In genomic region chr1:91026777-91027176, GRCh38 we compare ENCODE assay signal across 11 cellular contexts. TPM values are rescaled to one million over a fixed set of nuclear protein-coding genes. Genes with fewer than 3 reads are reported as not detected.
DNase-seq lines count a peak whose midpoint lies in the region; ATAC-seq, FAIRE-seq and TF ChIP-seq lines count a peak whose summit lies in the region.
"Had no signal": no experiment of that assay in that cellular context is flagged by ENCODE, and none has a peak within 500 bp of the region (broad histone marks: within the 10 kb centered on the region; RNA-seq: fewer than 3 reads in every experiment).

No MANE protein-coding gene starts in this region.

- intact Hi-C loops in lower lobe of right lung (cut with DNase I) (no loop called here), ovary (cut with DNase I) (no loop called here)

- H3K9me3 ChIP-seq in DOHH2 (ENCODE audit: control insufficient read depth, insufficient read depth, low read length) (no peaks in the 10 kb centered on the region), lower lobe of right lung (no peaks in the 10 kb centered on the region), ovary (no peaks in the 10 kb centered on the region), small intestine (ENCODE audit: control insufficient read depth, low read depth) (no peaks in the 10 kb centered on the region)

- no peaks in the 10 kb centered on the region for H4K20me1 ChIP-seq in DOHH2 (ENCODE audit: control insufficient read depth, insufficient read depth, low read depth, low read length)

- ATAC-seq in lower lobe of right lung, result no peak
- ATAC-seq: left ventricle myocardium superior had no signal

- DNase-seq in LHCN-M2 (ENCODE audit: low read depth), result peak; percentile 40
- DNase-seq in astrocyte of the spinal cord (ENCODE audit: low read depth, low spot score), result no peak
- DNase-seq in lower lobe of right lung, result no peak
- DNase-seq in CD1c-positive myeloid dendritic cell (ENCODE audit: extremely low spot score), result no peak
- DNase-seq in stimulated activated CD8-positive, alpha-beta memory T cell treated with anti-CD3 and anti-CD28 coated beads, Interleukin-4, amount 100 ng/mL, for 48 hours, result no peak
- DNase-seq in ovary, result no peak
- no peak for DNase-seq in small intestine
- DNase-seq: activated CD4-positive, alpha-beta T cell treated with anti-CD3 and anti-CD28 coated beads, Interleukin-2, amount 10 ng/mL, durations not matched to agents 24 days and 14 days; left ventricle myocardium superior; NCI-H1048 had no signal

- peaks cover 7% of the 10 kb centered on the region; the same call in 1 of the 2 replicates for H3F3A ChIP-seq in DOHH2 (ENCODE audit: control insufficient read depth, insufficient read depth)

- no peak overlapping the region for H3K4me2 ChIP-seq in DOHH2 (ENCODE audit: low read length)

- TF ChIP-seq EP300 in ovary (IDR thresholded peaks at IDR 0.05), result no peak

- TF ChIP-seq CTCF in DOHH2 (IDR thresholded peaks at IDR 0.05; ENCODE audit: low read depth, low read length, poor library complexity, severe bottlenecking) (peak; percentile 17), astrocyte of the spinal cord (IDR thresholded peaks at IDR 0.05; ENCODE audit: low read depth, low read length) (peak; percentile 46), lower lobe of right lung (IDR thresholded peaks at IDR 0.05) (peak; percentile 17), ovary (IDR thresholded peaks at IDR 0.05) (no peak)

- H3K27me3 ChIP-seq in DOHH2 (ENCODE audit: control insufficient read depth, low read length) (no peaks in the 10 kb centered on the region), lower lobe of right lung (ENCODE audit: low read depth) (no peaks in the 10 kb centered on the region), ovary (no peaks in the 10 kb centered on the region), small intestine (ENCODE audit: control insufficient read depth in 2 of 2, insufficient read depth in 2 of 2, low read length in 2 of 2) (no peaks in the 10 kb centered on the region)

- no peak for TF ChIP-seq POLR2A in ovary (IDR thresholded peaks at IDR 0.05)

- peaks cover 9% of the 10 kb centered on the region for H3K79me2 ChIP-seq in DOHH2 (ENCODE audit: control insufficient read depth, low read length)

- H3K36me3 ChIP-seq in DOHH2 (ENCODE audit: control insufficient read depth, low read length) (no peaks in the 10 kb centered on the region), lower lobe of right lung (no peaks in the 10 kb centered on the region), ovary (no peaks in the 10 kb centered on the region), small intestine (ENCODE audit: control insufficient read depth in 2 of 2, insufficient read depth in 2 of 2, low read length in 2 of 2) (no peaks in the 10 kb centered on the region)

- H3K27ac ChIP-seq in DOHH2 (ENCODE audit: low read depth, low read length), result no peak overlapping the region
- H3K27ac ChIP-seq in lower lobe of right lung, result no peak overlapping the region
- no peak overlapping the region for H3K27ac ChIP-seq in ovary
- no peak overlapping the region for H3K27ac ChIP-seq in small intestine (ENCODE audit: low read depth in 1 of 2, low read length in 1 of 2)

- H3K9me2 ChIP-seq in DOHH2 (replicated peaks; ENCODE audit: control insufficient read depth, low read length), result no peaks in the 10 kb centered on the region

- H3K4me3 ChIP-seq in DOHH2 (ENCODE audit: low read length) (no peak overlapping the region), astrocyte of the spinal cord (ENCODE audit: low read depth, low read length) (no peak overlapping the region), lower lobe of right lung (no peak overlapping the region), ovary (no peak overlapping the region), small intestine (ENCODE audit: low read depth in 1 of 2, low read length in 2 of 2) (no peak overlapping the region)

- in situ Hi-C loops in astrocyte of the spinal cord (cut with HindIII; ENCODE audit: low sequenced_read_pairs), result no loop called here

- peaks cover 30% of the 10 kb centered on the region for H3K4me1 ChIP-seq in DOHH2 (ENCODE audit: control insufficient read depth, low read length)
- peaks cover 11% of the 10 kb centered on the region for H3K4me1 ChIP-seq in lower lobe of right lung
- H3K4me1 ChIP-seq in ovary (ENCODE audit: insufficient read depth), result no peaks in the 10 kb centered on the region
- H3K4me1 ChIP-seq in small intestine (ENCODE audit: control insufficient read depth in 2 of 2, insufficient read depth in 1 of 2, low read depth in 1 of 2, low read length in 1 of 2), result peaks cover 4 to 5% of the 10 kb centered on the region in 2 donors

- whole genome bisulfite sequencing in ovary, 3 donors, result 71 to 80% (median 75%) methylated on average over 1 of the region's 1 CpG
- 74 to 88% (median 86%) methylated on average over 1 of the region's 1 CpG for WGBS in small intestine, 3 donors

- no peak for FAIRE-seq in small intestine (lab: Jason Lieb, UNC)

RNA-seq across cellular contexts. Expression of gene ZNF644, which starts 4.9 kb away (rescaled TPM):
- total RNA-seq in LHCN-M2 (2014; rRNA removed) (39.6 and 39.9 TPM in 2 replicates), lower lobe of right lung (54.7 TPM), ovary (10 to 100 TPM; 54.9 to 68.6 (median 57.9) TPM)
- 7.8 TPM for polyA plus RNA-seq in LHCN-M2 (2012)
- polyA plus RNA-seq in ovary (10 to 100 TPM; 21.0 to 23.1 TPM), small intestine (10 to 100 TPM; 14.1 to 19.5 (median 14.6) TPM)

Comparison
In these comparisons a context has a peak if more than half of its experiments do, and no peak if none do; other contexts are left out.
1. CTCF ChIP-seq: peak in DOHH2 (single experiment), astrocyte of the spinal cord (single experiment) and lower lobe of right lung (single experiment); none in ovary (0 of 3).